8 cellular contexts compared by ENCODE assay signal in genomic region chr11:67468509-67468834, GRCh38. TPM values are rescaled to one million over a fixed set of nuclear protein-coding genes. Genes with fewer than 3 reads are reported as not detected.
DNase-seq lines count a peak whose midpoint lies in the region; ATAC-seq and TF ChIP-seq lines count a peak whose summit lies in the region.

No MANE protein-coding gene starts in this region.

- TF ChIP-seq CTCF in RWPE1 (conservative IDR thresholded peaks at IDR 0.05; ENCODE audit: low read depth) (no peak), esophagus muscularis mucosa (IDR thresholded peaks at IDR 0.05) (no peak)

- CTCF ChIA-PET in RWPE1 (lab: Yijun Ruan, JAX): interaction anchor here (0.7 to 1.9 kb wide), 3 partner anchors 29 to 147 kb away, joined by 4 to 13 read pairs (median 5); partner anchors contain the start of gene PPP1CA

- H3K36me3 Mint-ChIP-seq in activated T-cell treated with anti-CD3 and anti-CD28 coated beads, Interleukin-2, amount 50 U/mL, for 24 hours (ENCODE audit: low read depth): peaks cover 20% of the 10 kb centered on the region

- WGBS in esophagus muscularis mucosa: no CpG with 5 or more reads among the region's 10 CpGs

- no peaks in the 10 kb centered on the region for H3K9me3 Mint-ChIP-seq in activated T-cell treated with anti-CD3 and anti-CD28 coated beads, Interleukin-2, amount 50 U/mL, for 24 hours

- H3K36me3 ChIP-seq in esophagus muscularis mucosa: no peaks in the 10 kb centered on the region
- no peaks in the 10 kb centered on the region for H3K36me3 ChIP-seq in rectal smooth muscle tissue (ENCODE audit: control insufficient read depth, insufficient read depth, low read length)

- intact Hi-C loops in esophagus muscularis mucosa (cut with DNase I): loop anchor here (5.0 kb wide), 1 partner anchor 66 kb away; the partner anchor contains the start of genes PPP1CA and TBC1D10C

- H3K27ac ChIP-seq in RWPE1 (peak overlapping the region; percentile 96), esophagus muscularis mucosa (replicated peaks in 1 of 4) (peak overlapping the region; percentile 89 to 93 (median 92)), rectal smooth muscle tissue (ENCODE audit: low read depth, low read length) (peak overlapping the region; percentile 84)

- no peaks in the 10 kb centered on the region for H3K9me3 ChIP-seq in esophagus muscularis mucosa

- H3K9ac ChIP-seq in rectal smooth muscle tissue (ENCODE audit: low read length): peak overlapping the region; percentile 61

- no peak for TF ChIP-seq EP300 in esophagus muscularis mucosa (IDR thresholded peaks at IDR 0.05)

- peak overlapping the region; percentile 94 for H3K27ac Mint-ChIP-seq in activated T-cell treated with anti-CD3 and anti-CD28 coated beads, Interleukin-2, amount 50 U/mL, for 24 hours

- TF ChIP-seq POLR2A in esophagus muscularis mucosa (IDR thresholded peaks at IDR 0.05; ENCODE audit: low read depth): no peak

- H3K4me1 Mint-ChIP-seq in activated T-cell treated with anti-CD3 and anti-CD28 coated beads, Interleukin-2, amount 50 U/mL, for 24 hours (ENCODE audit: low read depth): peaks cover 40% of the 10 kb centered on the region

- H3K27me3 ChIP-seq in esophagus muscularis mucosa (no peaks in the 10 kb centered on the region), rectal smooth muscle tissue (ENCODE audit: control insufficient read depth, insufficient read depth, low read length) (no peaks in the 10 kb centered on the region)

- peak overlapping the region; percentile 91 for H3K4me3 Mint-ChIP-seq in activated T-cell treated with anti-CD3 and anti-CD28 coated beads, Interleukin-2, amount 50 U/mL, for 24 hours

- H3K4me3 ChIP-seq in esophagus muscularis mucosa (peak overlapping the region; percentile 71 to 95 (median 88)), rectal smooth muscle tissue (ENCODE audit: low read length) (peak overlapping the region; percentile 82)

- DNase-seq in activated T-cell treated with anti-CD3 and anti-CD28 coated beads, Interleukin-2, amount 50 U/mL, for 24 hours: no peak
- no peak for DNase-seq in activated T-cell treated with anti-CD3 and anti-CD28 coated beads for 4 hours
- DNase-seq in RWPE1 (ENCODE audit: low spot score): no peak
- no peak for DNase-seq in esophagus muscularis mucosa (ENCODE audit: extremely low spot score)
- DNase-seq in HPDE6-E6E7 (ENCODE audit: extremely low spot score): no peak

- no peaks in the 10 kb centered on the region for H3K27me3 Mint-ChIP-seq in activated T-cell treated with anti-CD3 and anti-CD28 coated beads, Interleukin-2, amount 50 U/mL, for 24 hours

- POLR2A ChIA-PET in RWPE1 (lab: Yijun Ruan, JAX; ENCODE audit: low non-redundant PET): interaction anchor here (0.5 to 2.5 kb wide), 8 partner anchors 14 to 115 kb away, joined by 3 to 11 read pairs (median 4); partner anchors contain the start of genes AIP, CORO1B, PITPNM1 and POLD4

- ATAC-seq in HG02642 (IDR thresholded peaks at IDR 0.05; ENCODE audit: poor library complexity, unreplicated experiment) (no peak), HG02840 (IDR thresholded peaks at IDR 0.05; ENCODE audit: low FRiP score, unreplicated experiment) (no peak)

- H3K4me1 ChIP-seq in esophagus muscularis mucosa (peaks cover 30 to 58% (median 53%) of the 10 kb centered on the region in 4 donors), rectal smooth muscle tissue (ENCODE audit: control insufficient read depth, insufficient read depth, low read length) (peaks cover 9% of the 10 kb centered on the region)

RNA-seq across cellular contexts. Expression of gene TMEM134, which starts 0.6 kb away (rescaled TPM):
- 10 to 100 TPM; 36.1 to 48.7 (median 46.2) TPM for total RNA-seq in esophagus muscularis mucosa

RNA-seq across cellular contexts. Expression of gene CABP4, which starts 13.3 kb away (rescaled TPM):
- total RNA-seq in esophagus muscularis mucosa: 1 to 10 TPM in 2 of 4 donors, under 1 TPM in 2; 0.50 to 2.9 (median 1.5) TPM

RNA-seq across cellular contexts. Expression of gene AIP, which starts 14.4 kb away (rescaled TPM):
- 100 to 1,000 TPM in 3 of 4 donors, 10 to 100 TPM in 1; 68.1 to 121 (median 108) TPM for total RNA-seq in esophagus muscularis mucosa

RNA-seq across cellular contexts. Expression of gene GPR152, which starts 15.9 kb away (rescaled TPM):
- total RNA-seq in esophagus muscularis mucosa: not detected

RNA-seq across cellular contexts. Expression of gene CORO1B, which starts 25.2 kb away (rescaled TPM):
- 10 to 100 TPM; 48.6 to 87.1 (median 70.7) TPM for total RNA-seq in esophagus muscularis mucosa
